Comparison of ENCODE assay signal across 8 cellular contexts in the genomic region with DNA sequence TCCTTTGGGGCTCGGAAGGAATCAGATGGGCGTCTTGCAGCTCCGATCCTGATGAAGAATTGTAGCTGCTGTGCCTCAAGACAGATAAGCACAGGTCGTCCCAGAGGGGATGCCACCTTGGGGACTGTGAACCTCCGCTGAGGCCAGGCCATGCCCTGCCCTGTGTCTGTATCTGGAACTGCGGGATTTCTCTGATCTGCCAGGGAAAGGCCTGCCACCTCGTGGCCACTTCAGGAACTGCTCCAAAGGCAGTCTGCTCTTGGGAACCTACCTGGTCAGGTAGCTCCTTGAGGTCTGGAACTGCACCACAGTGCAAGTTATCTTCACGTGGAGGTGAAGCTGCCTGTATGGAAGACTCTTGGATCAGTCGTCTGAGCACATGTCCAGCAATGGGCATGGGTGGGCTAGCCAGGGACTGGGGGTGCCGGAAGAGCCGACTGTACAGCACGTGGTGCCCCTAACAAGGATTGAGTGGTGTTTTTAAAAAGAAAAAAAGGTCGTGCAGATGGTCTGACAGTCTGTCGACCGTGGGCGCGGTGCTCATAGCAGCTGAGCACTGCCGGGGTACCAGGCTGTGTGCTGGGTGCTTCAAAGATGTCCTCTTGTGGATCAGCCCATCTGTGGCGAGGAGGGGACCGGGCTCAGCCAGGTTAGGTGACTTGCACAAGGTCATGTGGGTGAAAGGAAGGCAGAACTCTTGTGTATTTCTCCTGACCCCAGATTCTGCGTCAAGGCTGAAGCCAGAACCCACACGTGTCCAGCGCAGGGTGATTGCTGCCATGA. TPM values are rescaled to one million over a fixed set of nuclear protein-coding genes. Genes with fewer than 3 reads are reported as not detected.
DNase-seq lines count a peak whose midpoint lies in the region; ATAC-seq and TF ChIP-seq lines count a peak whose summit lies in the region.

No MANE protein-coding gene starts in this region.

- peak overlapping the region; percentile 23 for H3K4me2 ChIP-seq in OCI-LY7 (ENCODE audit: low read length)

- intact Hi-C loops in OCI-LY7 (cut with micrococcal nuclease; ENCODE audit: unreplicated experiment), result loop anchor here (1.0 kb wide), 2 partner anchors 28 to 351 kb away; partner anchors contain the start of gene TADA2B
- intact Hi-C loops in esophagus squamous epithelium (cut with DNase I), result loop anchor here (5.0 kb wide), 1 partner anchor 99 kb away; no protein-coding TSS in a partner anchor

- H3K4me1 Mint-ChIP-seq in natural killer cell treated with Interleukin-12 subunit alpha and Interleukin-12 subunit beta and Interleukin-15 and Interleukin-18, amount 100 ng/mL, for 72 hours (ENCODE audit: low read depth in 2 of 2), result peaks cover 26 to 37% of the 10 kb centered on the region in 2 donors

- 41 to 53% methylated on average over 15 to 16 of the region's 23 CpGs for WGBS in esophagus squamous epithelium, 2 donors

- H3K4me3 Mint-ChIP-seq in natural killer cell treated with Interleukin-12 subunit alpha and Interleukin-12 subunit beta and Interleukin-15 and Interleukin-18, amount 100 ng/mL, for 72 hours, result no peak overlapping the region

- peaks cover 19% of the 10 kb centered on the region for H3K79me2 ChIP-seq in OCI-LY7 (ENCODE audit: insufficient read depth, low read depth, low read length)

- H3K36me3 Mint-ChIP-seq in natural killer cell treated with Interleukin-12 subunit alpha and Interleukin-12 subunit beta and Interleukin-15 and Interleukin-18, amount 100 ng/mL, for 72 hours, result no peaks in the 10 kb centered on the region

- no peaks in the 10 kb centered on the region for H3K9me2 ChIP-seq in OCI-LY7 (ENCODE audit: insufficient read depth, low read length)

- peak overlapping the region; percentile 35; the same call in 1 of the 2 replicates for H2AFZ ChIP-seq in OCI-LY7 (ENCODE audit: low read length)

- CTCF ChIA-PET in OCI-LY7 (lab: Charles Lee; ENCODE audit: unreplicated experiment), result interaction anchor here (0.5 to 1.5 kb wide), 5 partner anchors 27 to 353 kb away, joined by 3 to 5 read pairs (median 3); no protein-coding TSS in a partner anchor

- H3K4me1 ChIP-seq in OCI-LY7 (ENCODE audit: insufficient read depth, low read length, poor library complexity, severe bottlenecking) (peaks cover 21% of the 10 kb centered on the region), esophagus squamous epithelium (peaks cover 12 to 34% (median 22%) of the 10 kb centered on the region in 3 donors)

- H3K27ac ChIP-seq in OCI-LY7 (ENCODE audit: low read depth, low read length, poor library complexity, severe bottlenecking), result no peak overlapping the region
- no peak overlapping the region for H3K27ac ChIP-seq in esophagus squamous epithelium

- no peaks in the 10 kb centered on the region for H3K9me3 Mint-ChIP-seq in natural killer cell treated with Interleukin-12 subunit alpha and Interleukin-12 subunit beta and Interleukin-15 and Interleukin-18, amount 100 ng/mL, for 72 hours

- POLR2A ChIA-PET in OCI-LY7 (lab: Charles Lee), result interaction anchor here (0.6 to 1.2 kb wide), 4 partner anchors 32 to 162 kb away, joined by 3 to 8 read pairs (median 3); partner anchors contain the start of gene TBC1D14

- peak; percentile 92 for TF ChIP-seq RAD21 in Ishikawa (IDR thresholded peaks at IDR 0.05; ENCODE audit: low read depth)

- TF ChIP-seq POLR2A in esophagus squamous epithelium (IDR thresholded peaks at IDR 0.05), result no peak

- peak; percentile 89 for DNase-seq in CD1c-positive myeloid dendritic cell (ENCODE audit: extremely low spot score)
- peak; percentile 64 for DNase-seq in GM19240 (ENCODE audit: insufficient read length, low spot score)
- DNase-seq in OCI-LY7 (ENCODE audit: low spot score), result peak; percentile 84
- DNase-seq in activated T-cell treated with anti-CD3 and anti-CD28 coated beads for 4 hours, result peak; percentile 82
- no peak for DNase-seq in esophagus squamous epithelium (lab: John Stamatoyannopoulos, UW)
- DNase-seq in natural killer cell treated with Interleukin-12 subunit alpha and Interleukin-12 subunit beta and Interleukin-15 and Interleukin-18, amount 100 ng/mL, for 72 hours (ENCODE audit: low spot score), result peak; percentile 81
- peak; percentile 72 to 88 (median 83) for DNase-seq in stimulated activated naive CD4-positive, alpha-beta T cell (lab: John Stamatoyannopoulos, UW)

- peaks cover 2 to 6% of the 10 kb centered on the region in 2 donors for H3K27me3 Mint-ChIP-seq in natural killer cell treated with Interleukin-12 subunit alpha and Interleukin-12 subunit beta and Interleukin-15 and Interleukin-18, amount 100 ng/mL, for 72 hours

- H3K9me3 ChIP-seq in OCI-LY7 (ENCODE audit: low read length) (no peaks in the 10 kb centered on the region), esophagus squamous epithelium (no peaks in the 10 kb centered on the region)

- H3K36me3 ChIP-seq in OCI-LY7 (ENCODE audit: insufficient read depth, low read length), result peaks cover 4% of the 10 kb centered on the region; the same call in 1 of the 2 replicates
- no peaks in the 10 kb centered on the region for H3K36me3 ChIP-seq in esophagus squamous epithelium

- no TSS peak for BruUV-seq in OCI-LY7 (replicated peaks; lab: Mats Ljungman, UMichigan)

- H4K20me1 ChIP-seq in OCI-LY7 (ENCODE audit: insufficient read depth, low read length), result peaks cover 12% of the 10 kb centered on the region; the same call in 1 of the 2 replicates

- H3K4me3 ChIP-seq in OCI-LY7 (ENCODE audit: low read depth, low read length, poor library complexity, severe bottlenecking), result no peak overlapping the region
- H3K4me3 ChIP-seq in esophagus squamous epithelium, result no peak overlapping the region

- H3K27me3 ChIP-seq in esophagus squamous epithelium, result no peaks in the 10 kb centered on the region

- TF ChIP-seq CTCF in OCI-LY7 (conservative IDR thresholded peaks at IDR 0.05; ENCODE audit: low read length) (peak; percentile 94), esophagus squamous epithelium (IDR thresholded peaks at IDR 0.05) (peak; percentile 96 to 99 (median 98))

- H3K27ac Mint-ChIP-seq in natural killer cell treated with Interleukin-12 subunit alpha and Interleukin-12 subunit beta and Interleukin-15 and Interleukin-18, amount 100 ng/mL, for 72 hours, result no peak overlapping the region

- TF ChIP-seq EP300 in Ishikawa (IDR thresholded peaks at IDR 0.05; ENCODE audit: borderline replicate concordance), result no peak

- peak in 1 of 2 donors; percentile 24 for ATAC-seq in natural killer cell treated with Interleukin-12 subunit alpha and Interleukin-12 subunit beta and Interleukin-15 and Interleukin-18, amount 100 ng/mL, for 72 hours

TF ChIP-seq in Ishikawa, 13 proteins besides CTCF, POLR2A, EP300 and RAD21:
- TF ChIP-seq, protein P1, sequence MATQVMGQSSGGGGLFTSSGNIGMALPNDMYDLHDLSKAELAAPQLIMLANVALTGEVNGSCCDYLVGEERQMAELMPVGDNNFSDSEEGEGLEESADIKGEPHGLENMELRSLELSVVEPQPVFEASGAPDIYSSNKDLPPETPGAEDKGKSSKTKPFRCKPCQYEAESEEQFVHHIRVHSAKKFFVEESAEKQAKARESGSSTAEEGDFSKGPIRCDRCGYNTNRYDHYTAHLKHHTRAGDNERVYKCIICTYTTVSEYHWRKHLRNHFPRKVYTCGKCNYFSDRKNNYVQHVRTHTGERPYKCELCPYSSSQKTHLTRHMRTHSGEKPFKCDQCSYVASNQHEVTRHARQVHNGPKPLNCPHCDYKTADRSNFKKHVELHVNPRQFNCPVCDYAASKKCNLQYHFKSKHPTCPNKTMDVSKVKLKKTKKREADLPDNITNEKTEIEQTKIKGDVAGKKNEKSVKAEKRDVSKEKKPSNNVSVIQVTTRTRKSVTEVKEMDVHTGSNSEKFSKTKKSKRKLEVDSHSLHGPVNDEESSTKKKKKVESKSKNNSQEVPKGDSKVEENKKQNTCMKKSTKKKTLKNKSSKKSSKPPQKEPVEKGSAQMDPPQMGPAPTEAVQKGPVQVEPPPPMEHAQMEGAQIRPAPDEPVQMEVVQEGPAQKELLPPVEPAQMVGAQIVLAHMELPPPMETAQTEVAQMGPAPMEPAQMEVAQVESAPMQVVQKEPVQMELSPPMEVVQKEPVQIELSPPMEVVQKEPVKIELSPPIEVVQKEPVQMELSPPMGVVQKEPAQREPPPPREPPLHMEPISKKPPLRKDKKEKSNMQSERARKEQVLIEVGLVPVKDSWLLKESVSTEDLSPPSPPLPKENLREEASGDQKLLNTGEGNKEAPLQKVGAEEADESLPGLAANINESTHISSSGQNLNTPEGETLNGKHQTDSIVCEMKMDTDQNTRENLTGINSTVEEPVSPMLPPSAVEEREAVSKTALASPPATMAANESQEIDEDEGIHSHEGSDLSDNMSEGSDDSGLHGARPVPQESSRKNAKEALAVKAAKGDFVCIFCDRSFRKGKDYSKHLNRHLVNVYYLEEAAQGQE (IDR thresholded peaks at IDR 0.05; ENCODE audit: low read depth), result no peak
- TF ChIP-seq TCF12 (IDR thresholded peaks at IDR 0.05; ENCODE audit: low read depth) (no peak), TAF1 (IDR thresholded peaks at IDR 0.05; ENCODE audit: low read depth) (no peak), EGR1 (IDR thresholded peaks at IDR 0.05) (no peak)

RNA-seq across cellular contexts. Expression of gene GRPEL1, which starts 3.1 kb away (rescaled TPM):
- total RNA-seq in OCI-LY7 (2014; rRNA removed; shearing (Covaris generic)), result 27.4 and 33.4 TPM in 2 replicates
- total RNA-seq in OCI-LY7 (2022) (31.3 and 43.7 TPM in 2 replicates), esophagus squamous epithelium (10 to 100 TPM; 16.6 to 30.6 (median 20.7) TPM)
- total RNA-seq in natural killer cell treated with Interleukin-12 subunit alpha and Interleukin-12 subunit beta and Interleukin-15 and Interleukin-18, amount 100 ng/mL, for 72 hours, result 10 to 100 TPM; 71.0 to 73.6 TPM

RNA-seq across cellular contexts. Expression of gene TADA2B, which starts 27.7 kb away (rescaled TPM):
- total RNA-seq in OCI-LY7 (2014; rRNA removed; shearing (Covaris generic)), result 9.9 and 12.8 TPM in 2 replicates
- total RNA-seq in OCI-LY7 (2022) (20.2 and 20.3 TPM in 2 replicates), esophagus squamous epithelium (10 to 100 TPM; 10.1 to 16.5 (median 13.0) TPM)
- 10 to 100 TPM; 15.8 to 16.9 TPM for total RNA-seq in natural killer cell treated with Interleukin-12 subunit alpha and Interleukin-12 subunit beta and Interleukin-15 and Interleukin-18, amount 100 ng/mL, for 72 hours
